ENCODE assay signal across 1 cellular context in the genomic region with DNA sequence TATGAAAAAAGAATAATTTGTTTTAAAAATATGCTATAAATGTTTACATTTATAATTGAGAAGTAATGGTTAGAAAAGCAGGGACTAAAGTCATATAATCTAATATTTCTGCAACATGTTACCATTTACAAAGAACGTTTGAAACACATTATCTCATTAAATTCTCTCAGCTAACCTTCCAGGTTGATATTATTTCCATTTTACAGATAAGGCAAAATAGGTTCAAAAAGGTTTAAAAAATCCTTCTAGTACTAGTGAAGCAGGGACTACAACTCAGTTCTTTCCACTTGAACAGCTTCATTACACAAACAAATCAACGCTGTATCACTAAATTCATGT.
TF ChIP-seq lines count a peak whose summit lies in the region.

No MANE protein-coding gene starts in this region.

TF ChIP-seq in HCT116, 20 proteins besides CTCF, POLR2A, EP300 and RAD21 (continued from another document):
- TF ChIP-seq, protein P1, sequence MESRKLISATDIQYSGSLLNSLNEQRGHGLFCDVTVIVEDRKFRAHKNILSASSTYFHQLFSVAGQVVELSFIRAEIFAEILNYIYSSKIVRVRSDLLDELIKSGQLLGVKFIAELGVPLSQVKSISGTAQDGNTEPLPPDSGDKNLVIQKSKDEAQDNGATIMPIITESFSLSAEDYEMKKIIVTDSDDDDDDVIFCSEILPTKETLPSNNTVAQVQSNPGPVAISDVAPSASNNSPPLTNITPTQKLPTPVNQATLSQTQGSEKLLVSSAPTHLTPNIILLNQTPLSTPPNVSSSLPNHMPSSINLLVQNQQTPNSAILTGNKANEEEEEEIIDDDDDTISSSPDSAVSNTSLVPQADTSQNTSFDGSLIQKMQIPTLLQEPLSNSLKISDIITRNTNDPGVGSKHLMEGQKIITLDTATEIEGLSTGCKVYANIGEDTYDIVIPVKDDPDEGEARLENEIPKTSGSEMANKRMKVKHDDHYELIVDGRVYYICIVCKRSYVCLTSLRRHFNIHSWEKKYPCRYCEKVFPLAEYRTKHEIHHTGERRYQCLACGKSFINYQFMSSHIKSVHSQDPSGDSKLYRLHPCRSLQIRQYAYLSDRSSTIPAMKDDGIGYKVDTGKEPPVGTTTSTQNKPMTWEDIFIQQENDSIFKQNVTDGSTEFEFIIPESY (IDR thresholded peaks at IDR 0.05; ENCODE audit: extremely low read depth, insufficient replicate concordance, low read length): no peak
- no peak for TF ChIP-seq YY1 (IDR thresholded peaks at IDR 0.05; ENCODE audit: extremely low read depth, insufficient replicate concordance, low read depth, low read length)
- TF ChIP-seq EZH2phosphoT487 (IDR thresholded peaks at IDR 0.05; ENCODE audit: borderline replicate concordance): no peak
- TF ChIP-seq, protein P2, sequence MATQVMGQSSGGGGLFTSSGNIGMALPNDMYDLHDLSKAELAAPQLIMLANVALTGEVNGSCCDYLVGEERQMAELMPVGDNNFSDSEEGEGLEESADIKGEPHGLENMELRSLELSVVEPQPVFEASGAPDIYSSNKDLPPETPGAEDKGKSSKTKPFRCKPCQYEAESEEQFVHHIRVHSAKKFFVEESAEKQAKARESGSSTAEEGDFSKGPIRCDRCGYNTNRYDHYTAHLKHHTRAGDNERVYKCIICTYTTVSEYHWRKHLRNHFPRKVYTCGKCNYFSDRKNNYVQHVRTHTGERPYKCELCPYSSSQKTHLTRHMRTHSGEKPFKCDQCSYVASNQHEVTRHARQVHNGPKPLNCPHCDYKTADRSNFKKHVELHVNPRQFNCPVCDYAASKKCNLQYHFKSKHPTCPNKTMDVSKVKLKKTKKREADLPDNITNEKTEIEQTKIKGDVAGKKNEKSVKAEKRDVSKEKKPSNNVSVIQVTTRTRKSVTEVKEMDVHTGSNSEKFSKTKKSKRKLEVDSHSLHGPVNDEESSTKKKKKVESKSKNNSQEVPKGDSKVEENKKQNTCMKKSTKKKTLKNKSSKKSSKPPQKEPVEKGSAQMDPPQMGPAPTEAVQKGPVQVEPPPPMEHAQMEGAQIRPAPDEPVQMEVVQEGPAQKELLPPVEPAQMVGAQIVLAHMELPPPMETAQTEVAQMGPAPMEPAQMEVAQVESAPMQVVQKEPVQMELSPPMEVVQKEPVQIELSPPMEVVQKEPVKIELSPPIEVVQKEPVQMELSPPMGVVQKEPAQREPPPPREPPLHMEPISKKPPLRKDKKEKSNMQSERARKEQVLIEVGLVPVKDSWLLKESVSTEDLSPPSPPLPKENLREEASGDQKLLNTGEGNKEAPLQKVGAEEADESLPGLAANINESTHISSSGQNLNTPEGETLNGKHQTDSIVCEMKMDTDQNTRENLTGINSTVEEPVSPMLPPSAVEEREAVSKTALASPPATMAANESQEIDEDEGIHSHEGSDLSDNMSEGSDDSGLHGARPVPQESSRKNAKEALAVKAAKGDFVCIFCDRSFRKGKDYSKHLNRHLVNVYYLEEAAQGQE (IDR thresholded peaks at IDR 0.05; ENCODE audit: low read depth): no peak
- TF ChIP-seq, protein P3, sequence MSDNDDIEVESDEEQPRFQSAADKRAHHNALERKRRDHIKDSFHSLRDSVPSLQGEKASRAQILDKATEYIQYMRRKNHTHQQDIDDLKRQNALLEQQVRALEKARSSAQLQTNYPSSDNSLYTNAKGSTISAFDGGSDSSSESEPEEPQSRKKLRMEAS (IDR thresholded peaks at IDR 0.05): no peak
